Comparison of ENCODE assay signal across 11 cellular contexts in genomic region chr6:24569811-24570210, GRCh38.
"Had no signal": no experiment of that assay in that cellular context is flagged by ENCODE, and none has a peak within 500 bp of the region (broad histone marks: within the 10 kb centered on the region; RNA-seq: fewer than 3 reads in every experiment).

No MANE protein-coding gene starts in this region.

- H3K27ac Mint-ChIP-seq: GM23338, H9, HFFc6 had no signal

- H3K4me3 ChIP-seq: GM23248, GM23338, HAP-1 had no signal

- H3K36me3 ChIP-seq: HAP-1 had no signal

- H2AFZ ChIP-seq: GM23248, GM23338 had no signal

- DNase-seq: GM23248, GOT3, H7, H9, HCEC 1CT, HFFc6 had no signal

- H3K9ac ChIP-seq: GM23248 had no signal

- H3K4me2 ChIP-seq: GM23338 had no signal

- H3K9me3 ChIP-seq: HAP-1 had no signal

- H3K27ac ChIP-seq: GM23248 had no signal

- H3K9me3 Mint-ChIP-seq: GM23338, H9, HFFc6 had no signal

- ATAC-seq: GM23338, HCT116 had no signal

- FAIRE-seq: H1, H54 had no signal

- H3K4me3 Mint-ChIP-seq: GM23338, H9, HFFc6 had no signal

- H3K4me1 ChIP-seq: HAP-1 had no signal
